ENCODE assay signal across 12 cellular contexts in genomic region chr19:16457954-16458331, GRCh38. TPM values are rescaled to one million over a fixed set of nuclear protein-coding genes. Genes with fewer than 3 reads are reported as not detected.
DNase-seq lines count a peak whose midpoint lies in the region; ATAC-seq, FAIRE-seq and TF ChIP-seq lines count a peak whose summit lies in the region.
"Had no signal": no experiment of that assay in that cellular context is flagged by ENCODE, and none has a peak within 500 bp of the region (broad histone marks: within the 10 kb centered on the region; RNA-seq: fewer than 3 reads in every experiment).

No MANE protein-coding gene starts in this region.

- no peak overlapping the region for H3K9ac ChIP-seq in IMR-90 (ENCODE audit: low read depth, low read length)

- peak overlapping the region; percentile 42 for H3K27ac Mint-ChIP-seq in memory B cell
- H3K27ac Mint-ChIP-seq in stimulated activated naive B cell treated with anti-CD40 and anti-IgM and Interleukin-4, amounts not matched to agents 10 μg/mL and 1 μg/mL and 100 μg/mL, for 72 hours, result peak overlapping the region; percentile 53
- H3K27ac Mint-ChIP-seq: activated naive CD4-positive, alpha-beta T cell treated with anti-CD3 and anti-CD28 coated beads for 36 hours had no signal

- H4K5ac ChIP-seq in IMR-90 (ENCODE audit: low read depth, low read length), result peak overlapping the region; percentile 42; the same call in 1 of the 2 replicates

- H3K4me2 ChIP-seq in IMR-90 (ENCODE audit: low read depth, low read length), result no peak overlapping the region; the same call in 1 of the 2 replicates

- H3K18ac ChIP-seq in IMR-90 (ENCODE audit: low read depth, low read length), result peak overlapping the region; percentile 26; the same call in 1 of the 2 replicates

- peak overlapping the region; percentile 85 for H3K4ac ChIP-seq in IMR-90 (ENCODE audit: low read depth, low read length)

- H2BK5ac ChIP-seq in IMR-90 (ENCODE audit: low read depth, low read length, poor library complexity, severe bottlenecking), result no peak overlapping the region

- H3K4me1 Mint-ChIP-seq in memory B cell, result peaks cover 54% of the 10 kb centered on the region
- H3K4me1 Mint-ChIP-seq in stimulated activated naive B cell treated with anti-CD40 and anti-IgM and Interleukin-4, amounts not matched to agents 10 μg/mL and 1 μg/mL and 100 μg/mL, for 72 hours, result peaks cover 50 to 89% of the 10 kb centered on the region in 2 donors

- H3K27ac ChIP-seq in IMR-90 (ENCODE audit: insufficient read depth, low read length), result peak overlapping the region; percentile 25; the same call in 1 of the 2 replicates
- peak overlapping the region; percentile 42 to 67 for H3K27ac ChIP-seq in breast epithelium

- no TSS peak for BruUV-seq in IMR-90 (replicated peaks; lab: Mats Ljungman, UMichigan)

- H3K4me3 ChIP-seq in IMR-90 (ENCODE audit: insufficient read depth, low read depth, low read length) (no peak overlapping the region), breast epithelium (peak overlapping the region in 1 of 3 donors; percentile 53)

- intact Hi-C loops in IMR-90 (cut with micrococcal nuclease) (no loop called here), breast epithelium (cut with DNase I; ENCODE audit: low total_unique reads) (no loop called here)

- dilution Hi-C loops in IMR-90 (cut with HindIII; ENCODE audit: low sequenced_read_pairs, unreplicated experiment), result no loop called here

- H4K8ac ChIP-seq in IMR-90 (ENCODE audit: low read depth in 2 of 2, low read length in 2 of 2), result peak overlapping the region; percentile 38 to 80; a peak in 3 of 4 replicates

- H3K36me3 Mint-ChIP-seq in memory B cell, result peaks cover 4% of the 10 kb centered on the region
- H3K36me3 Mint-ChIP-seq in stimulated activated naive B cell treated with anti-CD40 and anti-IgM and Interleukin-4, amounts not matched to agents 10 μg/mL and 1 μg/mL and 100 μg/mL, for 72 hours, result peaks cover 13 to 19% of the 10 kb centered on the region in 2 donors

- H2BK20ac ChIP-seq in IMR-90 (ENCODE audit: low read depth, low read length), result peak overlapping the region; percentile 53; the same call in 1 of the 2 replicates

- H3K36me3 ChIP-seq in IMR-90 (ENCODE audit: control insufficient read depth, insufficient read depth, low read length) (no peaks in the 10 kb centered on the region), breast epithelium (no peaks in the 10 kb centered on the region)

- H4K20me1 ChIP-seq in IMR-90 (ENCODE audit: insufficient read depth, low read length), result peaks cover 84% of the 10 kb centered on the region

- peak; percentile 31 for ATAC-seq in IMR-90 (ENCODE audit: low read depth)
- ATAC-seq in memory B cell (ENCODE audit: low read depth), result no peak
- peak; percentile 6 to 18 for ATAC-seq in stimulated activated naive B cell treated with anti-CD40 and anti-IgM and Interleukin-4, amounts not matched to agents 10 μg/mL and 1 μg/mL and 100 μg/mL, for 72 hours (replicated peaks)
- ATAC-seq in HG02610 (IDR thresholded peaks at IDR 0.05; ENCODE audit: unreplicated experiment), result no peak

- no peaks in the 10 kb centered on the region for H3K9me3 ChIP-seq in IMR-90 (ENCODE audit: control insufficient read depth, insufficient read depth, low read length)
- H3K9me3 ChIP-seq in breast epithelium, result no peaks in the 10 kb centered on the region

- CTCF ChIA-PET in IMR-90 (lab: Yijun Ruan, JAX), result no interaction called here

- H2BK120ac ChIP-seq in IMR-90 (ENCODE audit: low read depth, low read length), result peak overlapping the region; percentile 14

- H3K4me1 ChIP-seq in IMR-90 (ENCODE audit: control insufficient read depth, insufficient read depth, low read length) (peaks cover 23% of the 10 kb centered on the region), breast epithelium (peaks cover 8 to 9% of the 10 kb centered on the region in 2 donors)

- no peak for TF ChIP-seq RAD21 in IMR-90 (IDR thresholded peaks at IDR 0.05; ENCODE audit: low read length)

- H3K79me1 ChIP-seq in IMR-90 (ENCODE audit: low read depth in 1 of 2, low read length in 2 of 2), result peaks cover 58 to 95% of the 10 kb centered on the region in 2 experiments

- H2BK15ac ChIP-seq in IMR-90 (ENCODE audit: low read depth, low read length), result peak overlapping the region; percentile 29; the same call in 1 of the 3 replicates

- TF ChIP-seq CTCF in IMR-90 (conservative IDR thresholded peaks at IDR 0.05; ENCODE audit: low read depth, low read length) (no peak), breast epithelium (IDR thresholded peaks at IDR 0.05) (no peak), D721Med (IDR thresholded peaks at IDR 0.05; ENCODE audit: insufficient read depth, missing control alignments) (no peak)

- no peak overlapping the region for H3K56ac ChIP-seq in IMR-90 (ENCODE audit: extremely low read depth, insufficient read depth, low read length)

- no peaks in the 10 kb centered on the region for H3K9me3 Mint-ChIP-seq in memory B cell
- no peaks in the 10 kb centered on the region for H3K9me3 Mint-ChIP-seq in stimulated activated naive B cell treated with anti-CD40 and anti-IgM and Interleukin-4, amounts not matched to agents 10 μg/mL and 1 μg/mL and 100 μg/mL, for 72 hours
- H3K9me3 Mint-ChIP-seq: activated naive CD4-positive, alpha-beta T cell treated with anti-CD3 and anti-CD28 coated beads for 36 hours had no signal

- TF ChIP-seq POLR2A in IMR-90 (IDR thresholded peaks at IDR 0.05; ENCODE audit: low read depth, low read length) (no peak), breast epithelium (IDR thresholded peaks at IDR 0.05) (no peak)

- in situ Hi-C loops in IMR-90 (cut with MboI; ENCODE audit: low sequenced_read_pairs), result no loop called here

- H4K91ac ChIP-seq in IMR-90 (ENCODE audit: insufficient read depth, low read depth, low read length), result peak overlapping the region; percentile 76; the same call in 1 of the 2 replicates

- peak overlapping the region; percentile 97 for H2AK9ac ChIP-seq in IMR-90 (replicated peaks; ENCODE audit: low read depth, low read length, poor library complexity)

- no peaks in the 10 kb centered on the region for H3K27me3 ChIP-seq in IMR-90 (ENCODE audit: control insufficient read depth, insufficient read depth, low read length)
- no peaks in the 10 kb centered on the region for H3K27me3 ChIP-seq in breast epithelium

- POLR2A ChIA-PET in IMR-90 (lab: Charles Lee; ENCODE audit: unreplicated experiment), result no interaction called here

- peak overlapping the region; percentile 84 for H2AFZ ChIP-seq in IMR-90 (replicated peaks; ENCODE audit: low read length, poor library complexity)

- peak overlapping the region; percentile 42 for H3K4me3 Mint-ChIP-seq in memory B cell
- H3K4me3 Mint-ChIP-seq in stimulated activated naive B cell treated with anti-CD40 and anti-IgM and Interleukin-4, amounts not matched to agents 10 μg/mL and 1 μg/mL and 100 μg/mL, for 72 hours, result peak overlapping the region; percentile 49 to 80
- H3K4me3 Mint-ChIP-seq: activated naive CD4-positive, alpha-beta T cell treated with anti-CD3 and anti-CD28 coated beads for 36 hours had no signal

- peak overlapping the region; percentile 84; the same call in 1 of the 2 replicates for H3K23ac ChIP-seq in IMR-90 (ENCODE audit: low read depth, low read length)

- no peak for FAIRE-seq in D721Med (lab: Jason Lieb, UNC)

- DNase-seq in IMR-90 (no peak), breast epithelium (ENCODE audit: low spot score in 2 of 2) (no peak), memory B cell (ENCODE audit: low spot score in 2 of 2) (no peak), D721Med (ENCODE audit: insufficient read length, low spot score) (no peak), NOMO-1 treated with DMSO at 0.1 percent for 48 hours (lab: John Stamatoyannopoulos, UW; ENCODE audit: unreplicated experiment) (no peak), NCI-H2107 (lab: John Stamatoyannopoulos, UW) (no peak)
- no peak for DNase-seq in stimulated activated naive B cell treated with anti-CD40 and anti-IgM and Interleukin-4, amounts not matched to agents 10 μg/mL and 1 μg/mL and 100 μg/mL, for 72 hours
- DNase-seq: KG1, NCI-H748 treated with DMSO at 0.1 percent for 48 hours had no signal

- no peaks in the 10 kb centered on the region for H3K27me3 Mint-ChIP-seq in memory B cell
- H3K27me3 Mint-ChIP-seq in stimulated activated naive B cell treated with anti-CD40 and anti-IgM and Interleukin-4, amounts not matched to agents 10 μg/mL and 1 μg/mL and 100 μg/mL, for 72 hours, result no peaks in the 10 kb centered on the region

- H3K14ac ChIP-seq in IMR-90 (replicated peaks; ENCODE audit: low read depth, low read length), result peak overlapping the region; percentile 78

- peak overlapping the region; percentile 96 for H2AK5ac ChIP-seq in IMR-90 (ENCODE audit: low read depth, low read length)

- H3K9me1 ChIP-seq in IMR-90 (ENCODE audit: insufficient read depth, low read length), result peaks cover 40% of the 10 kb centered on the region

- WGBS in IMR-90 (ENCODE audit: extremely low coverage in 2 of 2, insufficient read length in 1 of 2), 2 experiments, result 69% methylated on average over 4 of the region's 8 CpGs; no CpG with 5 or more reads in 1 of the 2 experiments

TF ChIP-seq in IMR-90, 13 proteins besides CTCF, POLR2A, EP300 and RAD21 (continues in another document):
- TF ChIP-seq MXI1 (IDR thresholded peaks at IDR 0.05; ENCODE audit: borderline replicate concordance, low read depth, low read length) (no peak), RCOR1 (IDR thresholded peaks at IDR 0.05; ENCODE audit: insufficient replicate concordance, low read length) (no peak), BHLHE40 (IDR thresholded peaks at IDR 0.05; ENCODE audit: low read depth, low read length) (no peak), MAFK (IDR thresholded peaks at IDR 0.05; ENCODE audit: low read depth, low read length) (no peak), RFX5 (IDR thresholded peaks at IDR 0.05; ENCODE audit: low read depth, low read length) (no peak), SMC3 (IDR thresholded peaks at IDR 0.05; ENCODE audit: low read depth, low read length) (no peak), CHD1 (IDR thresholded peaks at IDR 0.05; ENCODE audit: low read depth, low read length) (no peak)

RNA-seq across cellular contexts. Expression of gene EPS15L1, which starts 13.8 kb away (rescaled TPM):
- total RNA-seq in IMR-90 (2012; rRNA removed) (7.5 and 9.2 TPM in 2 replicates), breast epithelium (10 to 100 TPM; 17.3 to 40.2 (median 31.8) TPM)
- 21.7 and 22.1 TPM in 2 replicates for polyA plus RNA-seq in IMR-90 (2012; rRNA removed)
- polyA plus RNA-seq in IMR-90 (2012; cell fraction: cytosol; rRNA removed), result 13.0 and 16.4 TPM in 2 replicates
- 24.6 and 32.5 TPM in 2 replicates for polyA plus RNA-seq in IMR-90 (2012; cell fraction: nucleus; rRNA removed; ENCODE audit: low replicate concordance)

RNA-seq across cellular contexts. Expression of gene CALR3, which starts 38.0 kb away (rescaled TPM):
- total RNA-seq in IMR-90 (2012; rRNA removed), result not detected in 2 replicates
- polyA plus RNA-seq in IMR-90 (2012; rRNA removed), result not detected in 2 replicates
- polyA plus RNA-seq in IMR-90 (2012; cell fraction: cytosol; rRNA removed), result not detected in 2 replicates
- 0.06 TPM in 1 of 2 replicates, not detected in the other for polyA plus RNA-seq in IMR-90 (2012; cell fraction: nucleus; rRNA removed; ENCODE audit: low replicate concordance)
- not detected for total RNA-seq in breast epithelium
- total RNA-seq: activated naive CD4-positive, alpha-beta T cell treated with anti-CD3 and anti-CD28 coated beads for 36 hours; esophagus mucosa had no signal

RNA-seq across cellular contexts. Expression of gene C19orf44, which starts 38.3 kb away (rescaled TPM):
- total RNA-seq in IMR-90 (2012; rRNA removed) (1.4 and 1.7 TPM in 2 replicates), breast epithelium (10 to 100 TPM in 1 of 3 donors, 1 to 10 TPM in 2; 5.9 to 11.1 (median 6.4) TPM)
- 3.8 and 4.1 TPM in 2 replicates for polyA plus RNA-seq in IMR-90 (2012; rRNA removed)
- 1.8 and 3.0 TPM in 2 replicates for polyA plus RNA-seq in IMR-90 (2012; cell fraction: cytosol; rRNA removed)
- 8.5 and 9.5 TPM in 2 replicates for polyA plus RNA-seq in IMR-90 (2012; cell fraction: nucleus; rRNA removed; ENCODE audit: low replicate concordance)

Comparison
In these comparisons a context has a peak if more than half of its experiments do, and no peak if none do; other contexts are left out.
1. ATAC-seq: peak in IMR-90 (single experiment) and stimulated activated naive B cell treated with anti-CD40 and anti-IgM and Interleukin-4, amounts not matched to agents 10 μg/mL and 1 μg/mL and 100 μg/mL, for 72 hours (2 of 2); none in memory B cell (single experiment) and HG02610 (single experiment).